27 cellular contexts compared by ENCODE assay signal in the genomic region with DNA sequence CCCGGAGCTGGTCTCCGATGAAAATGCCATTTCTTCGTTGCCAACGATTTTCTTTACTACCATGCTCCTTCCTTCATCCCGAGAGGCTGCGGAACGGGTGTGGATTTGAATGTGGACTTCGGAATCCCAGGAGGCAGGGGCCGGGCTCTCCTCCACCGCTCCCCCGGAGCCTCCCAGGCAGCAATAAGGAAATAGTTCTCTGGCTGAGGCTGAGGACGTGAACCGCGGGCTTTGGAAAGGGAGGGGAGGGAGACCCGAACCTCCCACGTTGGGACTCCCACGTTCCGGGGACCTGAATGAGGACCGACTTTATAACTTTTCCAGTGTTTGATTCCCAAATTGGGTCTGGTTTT. TPM values are rescaled to one million over a fixed set of nuclear protein-coding genes. Genes with fewer than 3 reads are reported as not detected.
DNase-seq lines count a peak whose midpoint lies in the region; ATAC-seq lines count a peak whose summit lies in the region.
"Had no signal": no experiment of that assay in that cellular context is flagged by ENCODE, and none has a peak within 500 bp of the region (broad histone marks: within the 10 kb centered on the region; RNA-seq: fewer than 3 reads in every experiment).

No MANE protein-coding gene starts in this region.

- DNase-seq in H7 (peak; percentile 79), iPS-NIHi7 (ENCODE audit: extremely low spot score) (peak; percentile 49), NCI-H187 (lab: John Stamatoyannopoulos, UW) (no peak), DMS 273 treated with DMSO at 0.1 percent for 48 hours (lab: John Stamatoyannopoulos, UW) (no peak)
- DNase-seq in activated CD4-positive, alpha-beta memory T cell treated with anti-CD3 and anti-CD28 coated beads for 36 hours: no peak
- DNase-seq: activated CD4-positive, alpha-beta T cell treated with anti-CD3 and anti-CD28 coated beads for 36 hours; activated naive CD8-positive, alpha-beta T cell treated with anti-CD3 and anti-CD28 coated beads, Interleukin-2, amount 50 U/mL, for 24 hours; body of pancreas; DMS79 treated with DMSO at 0.1 percent for 48 hours; heart left ventricle; KBM-7; NCI-H1694; NCI-H2227 treated with DMSO at 0.1 percent for 48 hours; NCI-H82; OCI-M1; SHP77 treated with DMSO at 0.1 percent for 48 hours; spleen; stimulated activated CD4-positive, alpha-beta T cell treated with anti-CD3 and anti-CD28 coated beads, Interleukin-4, amount 100 ng/mL, for 24 hours; stimulated activated naive CD8-positive, alpha-beta T cell treated with anti-CD3 and anti-CD28 coated beads, Interleukin-15, amount 100 ng/mL, for 72 hours; T-cell had no signal

- peaks cover 6% of the 10 kb centered on the region for H3K27me3 Mint-ChIP-seq in activated CD4-positive, alpha-beta memory T cell treated with anti-CD3 and anti-CD28 coated beads for 36 hours

- CTCF ChIA-PET in activated CD4-positive, alpha-beta memory T cell treated with anti-CD3 and anti-CD28 coated beads for 36 hours (lab: Charles Lee): no interaction called here

- no peaks in the 10 kb centered on the region for H3K9me3 Mint-ChIP-seq in activated CD4-positive, alpha-beta memory T cell treated with anti-CD3 and anti-CD28 coated beads for 36 hours
- H3K9me3 Mint-ChIP-seq: activated naive CD8-positive, alpha-beta T cell treated with anti-CD3 and anti-CD28 coated beads, Interleukin-2, amount 50 U/mL, for 24 hours; stimulated activated naive CD8-positive, alpha-beta T cell treated with anti-CD3 and anti-CD28 coated beads, Interleukin-15, amount 100 ng/mL, for 72 hours; T-cell had no signal

- peak overlapping the region; percentile 36; the same call in 1 of the 2 replicates for H3K4me3 ChIP-seq in H7 (ENCODE audit: insufficient read depth, low read depth, low read length)
- peak overlapping the region; percentile 58 to 75 for H3K4me3 ChIP-seq in duodenal mucosa (ENCODE audit: low read depth in 1 of 2, low read length in 2 of 2)
- peak overlapping the region; percentile 52 for H3K4me3 ChIP-seq in rectal smooth muscle tissue (ENCODE audit: low read length)
- H3K4me3 ChIP-seq: body of pancreas, heart left ventricle, spleen had no signal

- intact Hi-C loops in activated CD4-positive, alpha-beta memory T cell treated with anti-CD3 and anti-CD28 coated beads for 36 hours (cut with micrococcal nuclease): no loop called here

- POLR2A ChIA-PET in activated CD4-positive, alpha-beta memory T cell treated with anti-CD3 and anti-CD28 coated beads for 36 hours (lab: Charles Lee): no interaction called here

- no peaks in the 10 kb centered on the region for H3K36me3 Mint-ChIP-seq in activated CD4-positive, alpha-beta memory T cell treated with anti-CD3 and anti-CD28 coated beads for 36 hours
- H3K36me3 Mint-ChIP-seq: T-cell had no signal

- H3K4me1 Mint-ChIP-seq in activated CD4-positive, alpha-beta memory T cell treated with anti-CD3 and anti-CD28 coated beads for 36 hours (ENCODE audit: low read depth): no peaks in the 10 kb centered on the region
- H3K4me1 Mint-ChIP-seq: activated CD4-positive, alpha-beta T cell treated with anti-CD3 and anti-CD28 coated beads for 36 hours; activated naive CD8-positive, alpha-beta T cell treated with anti-CD3 and anti-CD28 coated beads, Interleukin-2, amount 50 U/mL, for 24 hours; stimulated activated naive CD8-positive, alpha-beta T cell treated with anti-CD3 and anti-CD28 coated beads, Interleukin-15, amount 100 ng/mL, for 72 hours had no signal

- H3K27ac ChIP-seq in duodenal mucosa (ENCODE audit: low read depth, low read length): no peak overlapping the region
- H3K27ac ChIP-seq in rectal smooth muscle tissue (ENCODE audit: low read depth, low read length): no peak overlapping the region
- H3K27ac ChIP-seq: body of pancreas, heart left ventricle, neutrophil, spleen, tibial nerve had no signal

- H3K27ac Mint-ChIP-seq in activated CD4-positive, alpha-beta memory T cell treated with anti-CD3 and anti-CD28 coated beads for 36 hours: no peak overlapping the region
- H3K27ac Mint-ChIP-seq: activated CD4-positive, alpha-beta T cell treated with anti-CD3 and anti-CD28 coated beads for 36 hours; activated naive CD8-positive, alpha-beta T cell treated with anti-CD3 and anti-CD28 coated beads, Interleukin-2, amount 50 U/mL, for 24 hours; stimulated activated naive CD8-positive, alpha-beta T cell treated with anti-CD3 and anti-CD28 coated beads, Interleukin-15, amount 100 ng/mL, for 72 hours; T-cell had no signal

- H3K4me1 ChIP-seq in duodenal mucosa (ENCODE audit: control insufficient read depth in 1 of 2, insufficient read depth in 2 of 2, low read length in 2 of 2) (no peaks in the 10 kb centered on the region), rectal smooth muscle tissue (ENCODE audit: control insufficient read depth, insufficient read depth, low read length) (no peaks in the 10 kb centered on the region)
- H3K4me1 ChIP-seq: body of pancreas, spleen had no signal

- H3K27me3 ChIP-seq in H7 (ENCODE audit: control insufficient read depth, insufficient read depth, low read length) (peaks cover 65% of the 10 kb centered on the region), duodenal mucosa (ENCODE audit: control insufficient read depth in 1 of 2, insufficient read depth in 2 of 2, low read length in 2 of 2) (peaks cover 4 to 6% of the 10 kb centered on the region in 2 donors), rectal smooth muscle tissue (ENCODE audit: control insufficient read depth, insufficient read depth, low read length) (no peaks in the 10 kb centered on the region)
- H3K27me3 ChIP-seq: body of pancreas had no signal

- H3K9me3 ChIP-seq in duodenal mucosa (ENCODE audit: control insufficient read depth in 1 of 2, low read length in 2 of 2): no peaks in the 10 kb centered on the region
- H3K9me3 ChIP-seq: body of pancreas, heart left ventricle, neutrophil had no signal

- no peak for ATAC-seq in HG02938 (IDR thresholded peaks at IDR 0.05; ENCODE audit: unreplicated experiment)
- ATAC-seq: activated CD4-positive, alpha-beta T cell treated with anti-CD3 and anti-CD28 coated beads for 36 hours; activated naive CD8-positive, alpha-beta T cell treated with anti-CD3 and anti-CD28 coated beads, Interleukin-2, amount 50 U/mL, for 24 hours; body of pancreas; heart left ventricle; stimulated activated naive CD8-positive, alpha-beta T cell treated with anti-CD3 and anti-CD28 coated beads, Interleukin-15, amount 100 ng/mL, for 72 hours; T-cell had no signal

- peak overlapping the region in 1 of 2 donors; percentile 47 for H3K9ac ChIP-seq in duodenal mucosa (ENCODE audit: low read depth in 1 of 2, low read length in 2 of 2)
- H3K9ac ChIP-seq in rectal smooth muscle tissue (ENCODE audit: low read length): no peak overlapping the region

- H3K36me3 ChIP-seq in H7 (replicated peaks; ENCODE audit: control insufficient read depth, insufficient read depth, low read length): no peaks in the 10 kb centered on the region
- H3K36me3 ChIP-seq in duodenal mucosa (ENCODE audit: control insufficient read depth in 1 of 2, insufficient read depth in 2 of 2, low read length in 2 of 2): no peaks in the 10 kb centered on the region
- no peaks in the 10 kb centered on the region for H3K36me3 ChIP-seq in rectal smooth muscle tissue (ENCODE audit: control insufficient read depth, insufficient read depth, low read length)
- H3K36me3 ChIP-seq: heart left ventricle, neutrophil, spleen, tibial nerve had no signal

- H3K4me3 Mint-ChIP-seq in activated CD4-positive, alpha-beta memory T cell treated with anti-CD3 and anti-CD28 coated beads for 36 hours: no peak overlapping the region
- H3K4me3 Mint-ChIP-seq: activated CD4-positive, alpha-beta T cell treated with anti-CD3 and anti-CD28 coated beads for 36 hours; activated naive CD8-positive, alpha-beta T cell treated with anti-CD3 and anti-CD28 coated beads, Interleukin-2, amount 50 U/mL, for 24 hours; stimulated activated naive CD8-positive, alpha-beta T cell treated with anti-CD3 and anti-CD28 coated beads, Interleukin-15, amount 100 ng/mL, for 72 hours; T-cell had no signal

RNA-seq across cellular contexts. Expression of a gene that starts 14.4 kb away (rescaled TPM):
- not detected in 2 replicates for total RNA-seq in H7 (2014; rRNA removed; shearing (Covaris generic))
- total RNA-seq in activated CD4-positive, alpha-beta memory T cell treated with anti-CD3 and anti-CD28 coated beads for 36 hours: not detected
- total RNA-seq: activated CD4-positive, alpha-beta T cell treated with anti-CD3 and anti-CD28 coated beads for 36 hours; body of pancreas; heart left ventricle; kidney epithelial cell; pulmonary artery endothelial cell; spleen; T-cell had no signal

Comparison
In these comparisons a context has a peak if more than half of its experiments do, and no peak if none do; other contexts are left out.
1. DNase-seq: peak in H7 (single experiment) and iPS-NIHi7 (single experiment); none in activated CD4-positive, alpha-beta memory T cell treated with anti-CD3 and anti-CD28 coated beads for 36 hours (single experiment), NCI-H187 (0 of 2) and DMS 273 treated with DMSO at 0.1 percent for 48 hours (single experiment).
2. Peak in every context shown above with its lines, with median percentiles within 50 percentile points of each other: H3K4me3 ChIP-seq.